31 cellular contexts compared by ENCODE assay signal in the genomic region with DNA sequence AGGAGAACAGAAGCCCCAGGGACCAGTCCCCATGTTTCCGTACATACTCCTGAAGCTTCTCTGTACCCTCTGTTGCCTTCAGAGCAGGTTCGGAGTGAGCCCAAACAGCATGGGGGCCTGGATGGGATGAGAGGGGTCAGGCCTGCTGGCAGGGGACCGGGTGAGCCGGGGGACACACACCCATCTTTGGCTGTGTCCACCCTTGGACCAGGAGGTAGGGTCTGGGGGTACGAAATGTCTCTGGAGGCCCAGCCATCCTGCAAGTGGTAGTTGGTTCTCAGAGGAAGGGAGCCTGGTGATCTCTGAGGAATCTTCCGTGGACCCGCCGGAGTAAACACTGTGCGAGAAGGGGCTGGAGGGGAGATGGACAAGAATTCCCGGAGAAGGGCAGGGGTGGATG. TPM values are rescaled to one million over a fixed set of nuclear protein-coding genes. Genes with fewer than 3 reads are reported as not detected.
DNase-seq lines count a peak whose midpoint lies in the region; ATAC-seq and TF ChIP-seq lines count a peak whose summit lies in the region.
"Had no signal": no experiment of that assay in that cellular context is flagged by ENCODE, and none has a peak within 500 bp of the region (broad histone marks: within the 10 kb centered on the region; RNA-seq: fewer than 3 reads in every experiment).

No MANE protein-coding gene starts in this region.

- H3K27ac Mint-ChIP-seq in HFFc6 = peak overlapping the region; percentile 74
- H3K27ac Mint-ChIP-seq in memory B cell = peak overlapping the region; percentile 24
- H3K27ac Mint-ChIP-seq: activated naive CD4-positive, alpha-beta T cell treated with anti-CD3 and anti-CD28 coated beads for 36 hours; nephron had no signal

- H3K27me3 ChIP-seq in BLaER1 = no peaks in the 10 kb centered on the region
- H3K27me3 ChIP-seq in skeletal muscle satellite cell (ENCODE audit: control insufficient read depth, insufficient read depth, low read length) = no peaks in the 10 kb centered on the region
- H3K27me3 ChIP-seq in BE2C = no peaks in the 10 kb centered on the region
- H3K27me3 ChIP-seq: adrenal gland, dorsolateral prefrontal cortex, esophagus squamous epithelium, heart right ventricle, tibial nerve had no signal

- DNase-seq in HFFc6 = no peak
- DNase-seq in memory B cell (ENCODE audit: low spot score in 2 of 2) = no peak
- no peak for DNase-seq in BE2C
- no peak for DNase-seq in dermis blood vessel endothelial cell
- DNase-seq in NCI-H1105 (lab: John Stamatoyannopoulos, UW) = no peak
- no peak for DNase-seq in NCI-H526 treated with DMSO at 0.1 percent for 48 hours (lab: John Stamatoyannopoulos, UW)
- DNase-seq: activated CD4-positive, alpha-beta T cell treated with anti-CD3 and anti-CD28 coated beads for 36 hours; activated naive CD4-positive, alpha-beta T cell treated with anti-CD3 and anti-CD28 coated beads for 36 hours; activated T-cell treated with anti-CD3 and anti-CD28 coated beads, Interleukin-2, amount 50 U/mL, for 72 hours; Calu3; DMS79 treated with DMSO at 0.1 percent for 48 hours; esophagus squamous epithelium; foreskin melanocyte; GDM1; heart right ventricle; IMR-90; NCI-H1048; NCI-H1694; NCI-H446; NCI-H774; SIG-M5 had no signal

- H3K4me3 ChIP-seq in BLaER1 (no peak overlapping the region), skeletal muscle satellite cell (ENCODE audit: low read length) (no peak overlapping the region), BE2C (ENCODE audit: low read depth, low read length) (no peak overlapping the region)
- H3K4me3 ChIP-seq: adrenal gland, dorsolateral prefrontal cortex, esophagus squamous epithelium, heart right ventricle, smooth muscle cell, tibial nerve had no signal

- H3K4me2 ChIP-seq in BLaER1 (peak overlapping the region; percentile 91), skeletal muscle satellite cell (ENCODE audit: low read length) (no peak overlapping the region)
- H3K4me2 ChIP-seq: smooth muscle cell had no signal

- H3K27me3 Mint-ChIP-seq in HFFc6 (ENCODE audit: insufficient read depth) (peaks cover 6% of the 10 kb centered on the region; the same call in 1 of the 2 replicates), memory B cell (no peaks in the 10 kb centered on the region)
- H3K27me3 Mint-ChIP-seq: activated CD4-positive, alpha-beta T cell treated with anti-CD3 and anti-CD28 coated beads for 36 hours had no signal

- H3K36me3 Mint-ChIP-seq in HFFc6 (ENCODE audit: low read depth) (peaks cover 7% of the 10 kb centered on the region), memory B cell (no peaks in the 10 kb centered on the region)

- H3K9me3 ChIP-seq in BLaER1 (no peaks in the 10 kb centered on the region), skeletal muscle satellite cell (replicated peaks; ENCODE audit: low read length) (no peaks in the 10 kb centered on the region), BE2C (no peaks in the 10 kb centered on the region)
- H3K9me3 ChIP-seq: adrenal gland, esophagus squamous epithelium, heart right ventricle, tibial nerve had no signal

- H3K9me3 Mint-ChIP-seq in HFFc6 = no peaks in the 10 kb centered on the region
- H3K9me3 Mint-ChIP-seq in memory B cell = no peaks in the 10 kb centered on the region
- H3K9me3 Mint-ChIP-seq: activated naive CD4-positive, alpha-beta T cell treated with anti-CD3 and anti-CD28 coated beads for 36 hours; activated T-cell treated with anti-CD3 and anti-CD28 coated beads, Interleukin-2, amount 50 U/mL, for 72 hours; central memory CD8-positive, alpha-beta T cell; nephron had no signal

- H3K9ac ChIP-seq in BLaER1 (no peak overlapping the region), skeletal muscle satellite cell (ENCODE audit: low read depth, low read length) (peak overlapping the region; percentile 42)

- no peak for TF ChIP-seq CTCF in HFFc6 (IDR thresholded peaks at IDR 0.05)
- TF ChIP-seq CTCF in BE2C (IDR thresholded peaks at IDR 0.05; ENCODE audit: low read depth, low read length) = no peak

- H3K4me3 Mint-ChIP-seq in HFFc6 = no peak overlapping the region; the same call in 1 of the 2 replicates
- no peak overlapping the region for H3K4me3 Mint-ChIP-seq in memory B cell
- H3K4me3 Mint-ChIP-seq: activated CD4-positive, alpha-beta T cell treated with anti-CD3 and anti-CD28 coated beads for 36 hours; activated naive CD4-positive, alpha-beta T cell treated with anti-CD3 and anti-CD28 coated beads for 36 hours; activated T-cell treated with anti-CD3 and anti-CD28 coated beads, Interleukin-2, amount 50 U/mL, for 72 hours; central memory CD8-positive, alpha-beta T cell; nephron had no signal

- no peak for ATAC-seq in memory B cell (ENCODE audit: low read depth)
- ATAC-seq: activated CD4-positive, alpha-beta T cell treated with anti-CD3 and anti-CD28 coated beads for 36 hours; activated T-cell treated with anti-CD3 and anti-CD28 coated beads, Interleukin-2, amount 50 U/mL, for 72 hours; heart right ventricle had no signal

- peaks cover 42% of the 10 kb centered on the region for H3K4me1 Mint-ChIP-seq in HFFc6 (ENCODE audit: low read depth)
- peaks cover 17% of the 10 kb centered on the region for H3K4me1 Mint-ChIP-seq in memory B cell

- H3K36me3 ChIP-seq in BLaER1 (no peaks in the 10 kb centered on the region), skeletal muscle satellite cell (ENCODE audit: insufficient read depth, low read length) (no peaks in the 10 kb centered on the region), BE2C (no peaks in the 10 kb centered on the region)
- H3K36me3 ChIP-seq: adrenal gland, esophagus squamous epithelium, heart right ventricle, tibial nerve had no signal

- H4K20me1 ChIP-seq in BLaER1 = no peaks in the 10 kb centered on the region

- peaks cover 86% of the 10 kb centered on the region for H3K4me1 ChIP-seq in BLaER1
- H3K4me1 ChIP-seq in skeletal muscle satellite cell (ENCODE audit: control insufficient read depth, insufficient read depth, low read length) = peaks cover 42% of the 10 kb centered on the region
- H3K4me1 ChIP-seq in BE2C = no peaks in the 10 kb centered on the region
- H3K4me1 ChIP-seq: adrenal gland, tibial nerve had no signal

- H3K27ac ChIP-seq in BLaER1 = peak overlapping the region; percentile 97
- H3K27ac ChIP-seq: adrenal gland, C4-2B, esophagus squamous epithelium, heart right ventricle, tibial nerve had no signal

RNA-seq across cellular contexts. Expression of gene FBLN7, which starts 15.3 kb away (rescaled TPM):
- 1 to 10 TPM; 1.9 to 8.0 (median 7.2) TPM for total RNA-seq in HFFc6 (2021; fragmentation: NEBNext Ultra II Directional; extraction: Animal tissue kit (Norgen Biotek cat#: 25700))
- 0.22 and 0.25 TPM in 2 replicates for total RNA-seq in skeletal muscle satellite cell (2012; rRNA removed)
- polyA plus RNA-seq in BE2C (2012; ENCODE audit: insufficient read depth, insufficient read length, low read depth) = not detected
- 2.4 and 3.3 TPM in 2 replicates for total RNA-seq in dermis blood vessel endothelial cell
- polyA plus RNA-seq: keratinocyte had no signal
